13 cellular contexts compared by ENCODE assay signal in the genomic region with DNA sequence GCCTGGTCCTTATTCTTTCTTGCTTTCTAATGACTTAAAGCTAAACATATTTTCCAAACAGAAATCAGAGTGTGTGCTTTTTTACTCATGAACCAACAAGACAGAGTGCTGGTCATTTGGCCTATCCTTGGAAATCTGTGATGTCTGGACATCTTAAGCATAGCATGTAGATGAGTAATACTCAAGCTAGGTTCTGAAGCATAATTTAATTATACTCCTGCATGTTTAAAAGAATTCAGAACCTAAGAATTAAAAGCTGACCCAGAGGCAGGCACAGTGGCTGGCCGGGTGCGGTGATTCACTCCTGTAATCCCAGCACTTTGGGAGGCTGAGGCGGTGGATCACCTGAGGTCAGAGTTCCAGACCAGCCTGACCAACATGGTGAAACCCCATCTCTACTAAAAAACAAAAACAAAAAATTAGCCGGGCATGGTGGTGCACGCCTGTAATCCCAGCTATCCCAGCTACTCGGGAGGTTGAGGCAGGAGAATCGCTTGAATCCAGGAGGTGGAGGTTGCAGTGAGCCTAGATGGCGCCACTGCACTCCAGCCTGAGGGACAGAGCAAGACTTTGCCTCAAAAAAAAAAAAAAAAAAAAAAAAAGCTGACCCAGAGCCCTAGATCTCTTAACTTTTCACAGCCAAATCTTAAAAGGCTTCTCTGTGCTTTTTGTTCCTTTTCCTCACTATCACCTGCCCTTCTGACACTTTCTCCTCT. TPM values are rescaled to one million over a fixed set of nuclear protein-coding genes. Genes with fewer than 3 reads are reported as not detected.
A peak's percentile ranks its signal among the peaks of the same experiment; 100 is the strongest.
DNase-seq lines count a peak whose midpoint lies in the region; ATAC-seq, FAIRE-seq and TF ChIP-seq lines count a peak whose summit lies in the region.
"Had no signal": no experiment of that assay in that cellular context is flagged by ENCODE, and none has a peak within 500 bp of the region (broad histone marks: within the 10 kb centered on the region; RNA-seq: fewer than 3 reads in every experiment).

No MANE protein-coding gene starts in this region.

- no peaks in the 10 kb centered on the region for H3K9me3 ChIP-seq in Loucy (ENCODE audit: insufficient read depth, low read depth, low read length)
- no peaks in the 10 kb centered on the region for H3K9me3 ChIP-seq in osteoblast (ENCODE audit: low read depth, low read length)
- H3K9me3 ChIP-seq in HAP-1: no peaks in the 10 kb centered on the region

- no peak for ATAC-seq in activated CD8-positive, alpha-beta memory T cell treated with anti-CD3 and anti-CD28 coated beads, Interleukin-2, amount 10 ng/mL, durations not matched to agents 7 days and 5 days
- no peak for ATAC-seq in GM21717 (IDR thresholded peaks at IDR 0.05; ENCODE audit: unreplicated experiment)

- H3K4me3 ChIP-seq in Loucy (ENCODE audit: low read length, poor library complexity, severe bottlenecking): no peak overlapping the region
- no peak overlapping the region for H3K4me3 ChIP-seq in bronchial epithelial cell (ENCODE audit: low read depth, low read length)
- no peak overlapping the region for H3K4me3 ChIP-seq in osteoblast (ENCODE audit: insufficient read depth, low read length)
- no peak overlapping the region for H3K4me3 ChIP-seq in HAP-1

- no peaks in the 10 kb centered on the region for H3K27me3 ChIP-seq in Loucy (ENCODE audit: insufficient read depth, low read length, poor library complexity, severe bottlenecking)
- H3K27me3 ChIP-seq in bronchial epithelial cell (ENCODE audit: control insufficient read depth, insufficient read depth, low read length): no peaks in the 10 kb centered on the region
- H3K27me3 ChIP-seq in osteoblast (ENCODE audit: insufficient read depth, low read length): no peaks in the 10 kb centered on the region
- no peaks in the 10 kb centered on the region for H3K27me3 ChIP-seq in HAP-1 (ENCODE audit: low read depth)

- CTCF ChIA-PET in activated CD8-positive, alpha-beta memory T cell treated with anti-CD3 and anti-CD28 coated beads, Interleukin-2, amount 10 ng/mL, durations not matched to agents 7 days and 5 days (lab: Charles Lee): interaction anchor here (0.6 to 1.2 kb wide), 5 partner anchors 9 to 301 kb away, joined by 3 read pairs; no protein-coding TSS in a partner anchor

- H3K9me2 ChIP-seq in Loucy (replicated peaks; ENCODE audit: low read depth, low read length): no peaks in the 10 kb centered on the region

- H2AFZ ChIP-seq in Loucy (ENCODE audit: low read length) (no peak overlapping the region), osteoblast (ENCODE audit: low read length) (no peak overlapping the region)

- H4K20me1 ChIP-seq in Loucy (ENCODE audit: insufficient read depth, low read length, poor library complexity, severe bottlenecking) (no peaks in the 10 kb centered on the region), osteoblast (ENCODE audit: insufficient read depth, low read length) (no peaks in the 10 kb centered on the region)

- H3K36me3 Mint-ChIP-seq in activated CD8-positive, alpha-beta memory T cell treated with anti-CD3 and anti-CD28 coated beads, Interleukin-2, amount 10 ng/mL, durations not matched to agents 7 days and 5 days: no peaks in the 10 kb centered on the region

- peak overlapping the region; percentile 31 for H3K27ac ChIP-seq in osteoblast (ENCODE audit: low read depth, low read length)

- H3K9ac ChIP-seq in Loucy (ENCODE audit: low read depth, low read length, poor library complexity, severe bottlenecking): no peak overlapping the region

- H3K36me3 ChIP-seq in Loucy (ENCODE audit: insufficient read depth, low read length): peaks cover 6% of the 10 kb centered on the region
- no peaks in the 10 kb centered on the region for H3K36me3 ChIP-seq in bronchial epithelial cell (ENCODE audit: control insufficient read depth, insufficient read depth, low read length)
- H3K36me3 ChIP-seq in osteoblast (ENCODE audit: insufficient read depth, low read length): no peaks in the 10 kb centered on the region
- no peaks in the 10 kb centered on the region for H3K36me3 ChIP-seq in HAP-1 (replicated peaks)

- no peak for FAIRE-seq in bronchial epithelial cell (lab: Jason Lieb, UNC)

- no peaks in the 10 kb centered on the region for H3K4me1 ChIP-seq in Loucy (ENCODE audit: insufficient read depth, low read length, poor library complexity, severe bottlenecking)
- peaks cover 7% of the 10 kb centered on the region for H3K4me1 ChIP-seq in osteoblast (ENCODE audit: insufficient read depth, low read length)
- H3K4me1 ChIP-seq in HAP-1: no peaks in the 10 kb centered on the region

- peak; percentile 11 for DNase-seq in activated CD8-positive, alpha-beta memory T cell treated with anti-CD3 and anti-CD28 coated beads, Interleukin-2, amount 10 ng/mL, durations not matched to agents 7 days and 5 days
- DNase-seq in activated CD8-positive, alpha-beta memory T cell treated with anti-CD3 and anti-CD28 coated beads, Interleukin-2, amount 50 U/mL, for 4 hours: no peak
- no peak for DNase-seq in bronchial epithelial cell (ENCODE audit: low read depth)
- DNase-seq in osteoblast (ENCODE audit: insufficient read length, low spot score, missing footprints): peak; percentile 92
- no peak for DNase-seq in cerebellum (ENCODE audit: low spot score)
- no peak for DNase-seq in HAP-1 (ENCODE audit: low spot score in 2 of 2)
- DNase-seq: activated naive CD4-positive, alpha-beta T cell treated with Interleukin-2 at 50 U/mL for 16 hours; CD4-positive, alpha-beta memory T cell; H7; T-helper 2 cell had no signal

- H3K4me2 ChIP-seq in Loucy (ENCODE audit: low read depth, low read length, poor library complexity, severe bottlenecking) (no peak overlapping the region), osteoblast (ENCODE audit: insufficient read depth, low read length) (peak overlapping the region; percentile 22)

- in situ Hi-C loops in HAP-1 (cut with MboI; ENCODE audit: low sequenced_read_pairs): no loop called here

- H3K79me2 ChIP-seq in Loucy (ENCODE audit: insufficient read depth, low read length): peaks cover 7% of the 10 kb centered on the region; the same call in 1 of the 2 replicates
- H3K79me2 ChIP-seq in osteoblast (ENCODE audit: insufficient read depth, low read length): no peaks in the 10 kb centered on the region

- H3K9me3 Mint-ChIP-seq in activated CD8-positive, alpha-beta memory T cell treated with anti-CD3 and anti-CD28 coated beads, Interleukin-2, amount 10 ng/mL, durations not matched to agents 7 days and 5 days (ENCODE audit: low read depth): no peaks in the 10 kb centered on the region
- H3K9me3 Mint-ChIP-seq: stimulated activated naive CD8-positive, alpha-beta T cell treated with anti-CD3 and anti-CD28 coated beads, Interleukin-15, Interleukin-2, amounts not matched to agents 100 ng/mL and 50 ng/mL, for 24 hours had no signal

- H3F3A ChIP-seq in Loucy (ENCODE audit: low read depth): no peaks in the 10 kb centered on the region

- no peaks in the 10 kb centered on the region for H3K4me1 Mint-ChIP-seq in activated CD8-positive, alpha-beta memory T cell treated with anti-CD3 and anti-CD28 coated beads, Interleukin-2, amount 10 ng/mL, durations not matched to agents 7 days and 5 days

- TF ChIP-seq CTCF in Loucy (conservative IDR thresholded peaks at IDR 0.05; ENCODE audit: low read length) (peak; percentile 58), bronchial epithelial cell (IDR thresholded peaks at IDR 0.05; ENCODE audit: insufficient read depth, low read length, severe bottlenecking) (peak; percentile 36), osteoblast (IDR thresholded peaks at IDR 0.05; ENCODE audit: extremely low read depth, low read depth, low read length) (peak; percentile 39)

- H3K27me3 Mint-ChIP-seq in activated CD8-positive, alpha-beta memory T cell treated with anti-CD3 and anti-CD28 coated beads, Interleukin-2, amount 10 ng/mL, durations not matched to agents 7 days and 5 days: no peaks in the 10 kb centered on the region
- H3K27me3 Mint-ChIP-seq: CD4-positive, alpha-beta memory T cell; stimulated activated naive CD8-positive, alpha-beta T cell treated with anti-CD3 and anti-CD28 coated beads, Interleukin-15, Interleukin-2, amounts not matched to agents 100 ng/mL and 50 ng/mL, for 24 hours had no signal

- no peak overlapping the region for H3K4me3 Mint-ChIP-seq in activated CD8-positive, alpha-beta memory T cell treated with anti-CD3 and anti-CD28 coated beads, Interleukin-2, amount 10 ng/mL, durations not matched to agents 7 days and 5 days
- H3K4me3 Mint-ChIP-seq: CD4-positive, alpha-beta memory T cell; stimulated activated naive CD8-positive, alpha-beta T cell treated with anti-CD3 and anti-CD28 coated beads, Interleukin-15, Interleukin-2, amounts not matched to agents 100 ng/mL and 50 ng/mL, for 24 hours had no signal

- H3K27ac Mint-ChIP-seq in activated CD8-positive, alpha-beta memory T cell treated with anti-CD3 and anti-CD28 coated beads, Interleukin-2, amount 10 ng/mL, durations not matched to agents 7 days and 5 days: no peak overlapping the region
- H3K27ac Mint-ChIP-seq: CD4-positive, alpha-beta memory T cell; stimulated activated naive CD8-positive, alpha-beta T cell treated with anti-CD3 and anti-CD28 coated beads, Interleukin-15, Interleukin-2, amounts not matched to agents 100 ng/mL and 50 ng/mL, for 24 hours had no signal

RNA-seq across cellular contexts. Expression of a gene that starts 16.2 kb away (rescaled TPM):
- 10 to 100 TPM; 16.9 to 17.6 TPM for total RNA-seq in activated CD8-positive, alpha-beta memory T cell treated with anti-CD3 and anti-CD28 coated beads, Interleukin-2, amount 10 ng/mL, durations not matched to agents 7 days and 5 days
- total RNA-seq in bronchial epithelial cell (80.3 and 85.6 TPM in 2 replicates), osteoblast (28.6 and 30.4 TPM in 2 replicates), cerebellum (23.0 TPM)

Comparison
In these comparisons a context has a peak if more than half of its experiments do, and no peak if none do; other contexts are left out.
1. DNase-seq: peak in activated CD8-positive, alpha-beta memory T cell treated with anti-CD3 and anti-CD28 coated beads, Interleukin-2, amount 10 ng/mL, durations not matched to agents 7 days and 5 days (single experiment) and osteoblast (single experiment); none in activated CD8-positive, alpha-beta memory T cell treated with anti-CD3 and anti-CD28 coated beads, Interleukin-2, amount 50 U/mL, for 4 hours (single experiment), bronchial epithelial cell (single experiment), cerebellum (single experiment) and HAP-1 (0 of 2).
2. Peak in every context shown above with its lines, with median percentiles within 50 percentile points of each other: CTCF ChIP-seq.